Comparison of ENCODE assay signal across 1 cellular context in genomic region chr2:177391822-177392372, GRCh38.
TF ChIP-seq lines count a peak whose summit lies in the region.

No MANE protein-coding gene starts in this region.

TF ChIP-seq in HEK293, 187 proteins besides CTCF, POLR2A, EP300 and RAD21 (continued from another document):
- no peak for TF ChIP-seq PRDM2 (tag by site-specific recombination; IDR thresholded peaks at IDR 0.05; ENCODE audit: borderline replicate concordance)
- TF ChIP-seq ZNF138 (tag by site-specific recombination; IDR thresholded peaks at IDR 0.05; ENCODE audit: borderline replicate concordance): no peak
- no peak for TF ChIP-seq ZNF596 (tag by site-specific recombination; IDR thresholded peaks at IDR 0.05)
- TF ChIP-seq MEIS1 (CRISPR knock-in tag; IDR thresholded peaks at IDR 0.05; ENCODE audit: borderline replicate concordance): no peak
